ENCODE assay signal across 15 cellular contexts in genomic region chr1:37997256-37998088, GRCh38. TPM values are rescaled to one million over a fixed set of nuclear protein-coding genes. Genes with fewer than 3 reads are reported as not detected.
A peak's percentile ranks its signal among the peaks of the same experiment; 100 is the strongest.
DNase-seq lines count a peak whose midpoint lies in the region; TF ChIP-seq lines count a peak whose summit lies in the region.
"Had no signal": no experiment of that assay in that cellular context is flagged by ENCODE, and none has a peak within 500 bp of the region (broad histone marks: within the 10 kb centered on the region; RNA-seq: fewer than 3 reads in every experiment).

No MANE protein-coding gene starts in this region.

- H2AFZ ChIP-seq in Loucy (ENCODE audit: low read length), result no peak overlapping the region

- no peak for DNase-seq in breast epithelium (ENCODE audit: low spot score in 2 of 2)
- no peak for DNase-seq in testis
- DNase-seq in inferior parietal cortex (ENCODE audit: extremely low spot score), result no peak
- DNase-seq in COLO829 (ENCODE audit: low spot score), result no peak
- DNase-seq in NCI-H2196 treated with DMSO at 0.1 percent for 48 hours (lab: John Stamatoyannopoulos, UW; ENCODE audit: unreplicated experiment), result no peak
- DNase-seq in hypothalamus (lab: John Stamatoyannopoulos, UW), result no peak
- DNase-seq: activated CD4-positive, alpha-beta T cell treated with anti-CD3 and anti-CD28 coated beads, Interleukin-2, amount 50 U/mL, for 1 hour; CD8-positive, alpha-beta memory T cell; NCI-H2171 treated with DMSO at 0.1 percent for 48 hours; stimulated activated CD4-positive, alpha-beta T cell treated with anti-CD3 and anti-CD28 coated beads, Interleukin-2, amount 100 ng/mL, for 24 hours; T-helper 1 cell had no signal

- peaks cover 5% of the 10 kb centered on the region; the same call in 1 of the 2 replicates for H3K36me3 ChIP-seq in Loucy (ENCODE audit: insufficient read depth, low read length)
- H3K36me3 ChIP-seq in breast epithelium, result no peaks in the 10 kb centered on the region
- H3K36me3 ChIP-seq in mucosa of rectum (ENCODE audit: control insufficient read depth in 2 of 2, insufficient read depth in 2 of 2, low read length in 2 of 2), result peaks cover 0 to 4% of the 10 kb centered on the region in 2 donors
- no peaks in the 10 kb centered on the region for H3K36me3 ChIP-seq in testis (ENCODE audit: low read depth, missing control alignments)
- H3K36me3 ChIP-seq: ovary had no signal

- peaks cover 39% of the 10 kb centered on the region for H3K4me1 ChIP-seq in Loucy (ENCODE audit: insufficient read depth, low read length, poor library complexity, severe bottlenecking)
- H3K4me1 ChIP-seq in breast epithelium, result peaks cover 9 to 33% of the 10 kb centered on the region in 2 donors
- peaks cover 36 to 40% of the 10 kb centered on the region in 2 donors for H3K4me1 ChIP-seq in mucosa of rectum (ENCODE audit: control insufficient read depth in 2 of 2, insufficient read depth in 2 of 2, low read length in 2 of 2)
- H3K4me1 ChIP-seq in testis, result peaks cover 41% of the 10 kb centered on the region

- intact Hi-C loops in breast epithelium (cut with DNase I; ENCODE audit: low total_unique reads), result no loop called here
- intact Hi-C loops in testis (cut with DNase I; ENCODE audit: low total_unique reads), result no loop called here

- H3F3A ChIP-seq in Loucy (ENCODE audit: low read depth), result no peaks in the 10 kb centered on the region

- H3K9me2 ChIP-seq in Loucy (replicated peaks; ENCODE audit: low read depth, low read length), result no peaks in the 10 kb centered on the region

- H3K9me3 ChIP-seq in Loucy (ENCODE audit: insufficient read depth, low read depth, low read length), result no peaks in the 10 kb centered on the region
- H3K9me3 ChIP-seq in breast epithelium, result no peaks in the 10 kb centered on the region
- H3K9me3 ChIP-seq in mucosa of rectum (ENCODE audit: control insufficient read depth in 2 of 2, low read length in 2 of 2), result no peaks in the 10 kb centered on the region
- no peaks in the 10 kb centered on the region for H3K9me3 ChIP-seq in testis
- H3K9me3 ChIP-seq: ovary had no signal

- no peak overlapping the region for H3K4me3 ChIP-seq in Loucy (ENCODE audit: low read length, poor library complexity, severe bottlenecking)
- H3K4me3 ChIP-seq in breast epithelium, result no peak overlapping the region
- H3K4me3 ChIP-seq in mucosa of rectum (ENCODE audit: low read length in 2 of 2), result no peak overlapping the region
- H3K4me3 ChIP-seq in testis, result no peak overlapping the region
- H3K4me3 ChIP-seq: ovary had no signal

- H3K27ac ChIP-seq in breast epithelium (peak overlapping the region; percentile 85 to 95), mucosa of rectum (ENCODE audit: low read depth in 2 of 2, low read length in 2 of 2) (peak overlapping the region; percentile 72 to 83), testis (peak overlapping the region; percentile 37 to 83)

- peaks cover 38% of the 10 kb centered on the region; the same call in 1 of the 2 replicates for H3K79me2 ChIP-seq in Loucy (ENCODE audit: insufficient read depth, low read length)

- TF ChIP-seq CTCF in Loucy (conservative IDR thresholded peaks at IDR 0.05; ENCODE audit: low read length), result no peak
- TF ChIP-seq CTCF in breast epithelium (IDR thresholded peaks at IDR 0.05), result no peak
- no peak for TF ChIP-seq CTCF in testis (IDR thresholded peaks at IDR 0.05)

- H3K4me2 ChIP-seq in Loucy (ENCODE audit: low read depth, low read length, poor library complexity, severe bottlenecking), result peak overlapping the region; percentile 97

- TF ChIP-seq POLR2A in breast epithelium (IDR thresholded peaks at IDR 0.05) (no peak), testis (IDR thresholded peaks at IDR 0.05) (no peak)

- WGBS in testis, 2 donors, result 91 to 93% methylated on average over 19 to 25 of the region's 25 CpGs

- H3K27me3 ChIP-seq in Loucy (ENCODE audit: insufficient read depth, low read length, poor library complexity, severe bottlenecking), result no peaks in the 10 kb centered on the region
- H3K27me3 ChIP-seq in breast epithelium, result no peaks in the 10 kb centered on the region
- H3K27me3 ChIP-seq in mucosa of rectum (ENCODE audit: control insufficient read depth in 2 of 2, insufficient read depth in 2 of 2, low read length in 2 of 2), result peaks cover 0 to 2% of the 10 kb centered on the region in 2 donors
- no peaks in the 10 kb centered on the region for H3K27me3 ChIP-seq in testis
- H3K27me3 ChIP-seq: ovary had no signal

- peak overlapping the region; percentile 76 for H3K9ac ChIP-seq in Loucy (ENCODE audit: low read depth, low read length, poor library complexity, severe bottlenecking)
- no peak overlapping the region for H3K9ac ChIP-seq in mucosa of rectum (ENCODE audit: low read depth in 1 of 2, low read length in 2 of 2)

- no peaks in the 10 kb centered on the region for H4K20me1 ChIP-seq in Loucy (ENCODE audit: insufficient read depth, low read length, poor library complexity, severe bottlenecking)

RNA-seq across cellular contexts. Expression of gene SF3A3, which starts 7.7 kb away (rescaled TPM):
- 10 to 100 TPM; 51.8 to 61.8 (median 54.4) TPM for total RNA-seq in breast epithelium
- total RNA-seq in testis, result 10 to 100 TPM; 59.3 to 74.6 TPM
- 87.5 TPM for polyA plus RNA-seq in testis (ENCODE audit: insufficient read depth, low read depth, low replicate concordance)

RNA-seq across cellular contexts. Expression of gene FHL3, which starts 7.8 kb away (rescaled TPM):
- 10 to 100 TPM; 11.8 to 22.6 (median 21.4) TPM for total RNA-seq in breast epithelium
- total RNA-seq in testis, result 10 to 100 TPM; 21.3 to 28.7 TPM
- polyA plus RNA-seq in testis (ENCODE audit: insufficient read depth, low read depth, low replicate concordance), result 20.7 TPM

RNA-seq across cellular contexts. Expression of gene UTP11, which starts 15.1 kb away (rescaled TPM):
- total RNA-seq in breast epithelium, result 10 to 100 TPM; 22.6 to 29.2 (median 25.6) TPM
- total RNA-seq in testis, result 10 to 100 TPM; 35.6 to 42.4 TPM
- 43.3 TPM for polyA plus RNA-seq in testis (ENCODE audit: insufficient read depth, low read depth, low replicate concordance)

RNA-seq across cellular contexts. Expression of gene POU3F1, which starts 49.1 kb away (rescaled TPM):
- total RNA-seq in breast epithelium (under 1 TPM in 1 of 3 donors, not detected in 2; 0.29 TPM), testis (1 to 10 TPM; 6.0 to 6.8 TPM)
- 1.6 TPM for polyA plus RNA-seq in testis (ENCODE audit: insufficient read depth, low read depth, low replicate concordance)
- total RNA-seq: M059J had no signal

RNA-seq across cellular contexts. Expression of gene INPP5B, which starts 50.6 kb away (rescaled TPM):
- total RNA-seq in breast epithelium, result 10 to 100 TPM; 21.3 to 34.1 (median 25.6) TPM
- total RNA-seq in testis, result 10 to 100 TPM; 24.1 to 31.6 TPM
- 15.3 TPM for polyA plus RNA-seq in testis (ENCODE audit: insufficient read depth, low read depth, low replicate concordance)
